ENCODE assay signal across 8 cellular contexts in the genomic region with DNA sequence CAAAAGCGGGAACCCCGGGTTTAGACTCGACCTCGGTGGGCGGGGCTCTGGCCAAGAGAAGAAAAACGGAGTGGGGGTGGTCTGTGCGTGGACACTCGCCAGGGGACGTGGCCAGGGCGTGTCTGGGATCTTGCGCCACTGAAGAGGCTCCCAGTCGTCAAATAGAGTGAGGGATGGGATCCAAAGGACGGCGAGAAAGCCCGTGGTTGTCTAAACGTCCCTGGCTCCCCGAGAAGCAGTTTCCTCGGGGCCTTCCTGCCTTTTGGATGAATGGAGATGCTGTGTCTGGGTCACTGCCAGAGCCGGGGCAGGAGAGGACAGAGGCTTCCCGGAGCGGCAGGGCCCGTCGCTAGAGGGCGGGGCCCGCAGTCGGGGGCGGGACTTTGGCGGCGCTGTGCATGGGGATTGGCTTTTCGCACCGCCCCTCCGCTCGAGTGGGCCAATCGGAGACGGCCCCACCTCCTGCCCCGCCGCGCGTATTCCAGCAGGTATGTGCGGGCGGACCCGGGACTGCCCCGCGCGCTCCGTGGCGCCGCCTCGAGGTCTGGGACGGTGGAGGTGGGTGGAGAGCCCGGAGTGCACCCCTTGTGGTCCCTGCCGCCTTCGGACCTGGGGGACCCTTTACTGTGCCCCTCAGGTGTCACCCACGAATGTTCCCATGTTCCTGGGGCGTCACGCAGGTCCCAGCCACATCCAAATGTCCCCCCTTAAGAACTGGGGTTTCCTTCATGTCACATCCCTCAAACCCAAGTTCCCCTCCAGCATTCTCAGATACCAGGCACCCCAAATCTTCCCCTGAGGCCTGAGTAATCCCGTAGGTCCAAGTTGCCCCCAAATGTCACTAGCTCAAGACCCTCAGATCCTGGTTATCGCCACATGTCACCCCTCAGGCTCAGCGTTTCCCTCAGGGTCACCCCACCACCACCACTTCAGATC. TPM values are rescaled to one million over a fixed set of nuclear protein-coding genes. Genes with fewer than 3 reads are reported as not detected.
DNase-seq lines count a peak whose midpoint lies in the region; ATAC-seq and TF ChIP-seq lines count a peak whose summit lies in the region.

No MANE protein-coding gene starts in this region.

- H3K18ac ChIP-seq in neuronal stem cell (ENCODE audit: low read length), result peak overlapping the region; percentile 90

- ATAC-seq in GM21423 (IDR thresholded peaks at IDR 0.05; ENCODE audit: unreplicated experiment), result peak; percentile 71
- ATAC-seq in foreskin keratinocyte, result peak; percentile 57

- WGBS in neuronal stem cell (ENCODE audit: extremely low coverage in 2 of 2, insufficient read length in 2 of 2, insufficient replicate concordance in 1 of 2), 2 donors, result no CpG with 5 or more reads among the region's 59 CpGs

- no peak overlapping the region for H3K27ac ChIP-seq in KMS-11
- no peak overlapping the region for H3K27ac ChIP-seq in foreskin keratinocyte
- peak overlapping the region; percentile 13 for H3K27ac ChIP-seq in neuronal stem cell (replicated peaks; ENCODE audit: low read length)

- H3K4me1 ChIP-seq in KMS-11 (ENCODE audit: low read depth, poor library complexity, severe bottlenecking) (peaks cover 5% of the 10 kb centered on the region), foreskin keratinocyte (peaks cover 6% of the 10 kb centered on the region), neuronal stem cell (ENCODE audit: control insufficient read depth in 2 of 2, insufficient read depth in 1 of 2, low read depth in 1 of 2, low read length in 2 of 2) (peaks cover 0 to 6% of the 10 kb centered on the region in 2 donors)

- peak overlapping the region; percentile 54 for H2BK5ac ChIP-seq in neuronal stem cell (ENCODE audit: low read length)

- H3K36me3 ChIP-seq in KMS-11 (ENCODE audit: insufficient read depth), result no peaks in the 10 kb centered on the region
- H3K36me3 ChIP-seq in neuronal stem cell (replicated peaks in 1 of 2; ENCODE audit: control insufficient read depth in 2 of 2, insufficient read depth in 2 of 2, low read length in 2 of 2), result peaks cover 17 to 49% of the 10 kb centered on the region in 2 donors

- H2AFZ ChIP-seq in KMS-11 (ENCODE audit: low read depth), result peak overlapping the region; percentile 46; the same call in 1 of the 2 replicates
- no peak overlapping the region for H2AFZ ChIP-seq in neuronal stem cell (ENCODE audit: low read length)

- H3K4ac ChIP-seq in neuronal stem cell (ENCODE audit: low read length), result no peak overlapping the region

- H4K8ac ChIP-seq in neuronal stem cell (ENCODE audit: low read depth, low read length), result no peak overlapping the region

- peak overlapping the region; percentile 75 for H2BK15ac ChIP-seq in neuronal stem cell (ENCODE audit: low read length)

- no peaks in the 10 kb centered on the region for H3K9me3 ChIP-seq in neuronal stem cell (replicated peaks in 1 of 2; ENCODE audit: control insufficient read depth in 2 of 2, insufficient read depth in 1 of 2, low read depth in 1 of 2, low read length in 2 of 2)

- peak overlapping the region; percentile 96 for H3K23ac ChIP-seq in neuronal stem cell (ENCODE audit: low read depth, low read length, poor library complexity)

- H3K27me3 ChIP-seq in KMS-11 (ENCODE audit: insufficient read depth, low read depth) (no peaks in the 10 kb centered on the region), foreskin keratinocyte (no peaks in the 10 kb centered on the region), neuronal stem cell (ENCODE audit: control insufficient read depth in 3 of 3, insufficient read depth in 3 of 3, low read depth in 1 of 3, low read length in 3 of 3) (no peaks in the 10 kb centered on the region)

- no peak overlapping the region for H4K91ac ChIP-seq in neuronal stem cell (ENCODE audit: low read depth, low read length, poor library complexity)

- H3K4me2 ChIP-seq in KMS-11, result peak overlapping the region; percentile 28; the same call in 1 of the 2 replicates
- peak overlapping the region; percentile 78 for H3K4me2 ChIP-seq in neuronal stem cell (ENCODE audit: insufficient read depth, low read length, poor library complexity, severe bottlenecking)

- DNase-seq in DMS 273 (lab: John Stamatoyannopoulos, UW; ENCODE audit: unreplicated experiment) (peak; percentile 96), RPMI8226 (peak; percentile 94), activated gamma-delta T cell treated with Interleukin-2 at 50 U/mL for 16 hours (peak; percentile 86), foreskin keratinocyte (peak; percentile 61 to 85), neuronal stem cell (ENCODE audit: low spot score) (peak; percentile 82), superior temporal gyrus (ENCODE audit: extremely low spot score) (peak; percentile 85)

- H3K9ac ChIP-seq in KMS-11 (no peak overlapping the region), neuronal stem cell (ENCODE audit: low read depth, low read length, poor library complexity) (peak overlapping the region; percentile 70)

- no peak overlapping the region for H2BK12ac ChIP-seq in neuronal stem cell (ENCODE audit: low read length)

- H3K4me3 ChIP-seq in KMS-11 (IDR thresholded peaks at IDR 0.05; ENCODE audit: insufficient read depth, low read depth, low read length) (no peak overlapping the region), neuronal stem cell (ENCODE audit: low read length in 2 of 2) (peak overlapping the region in 1 of 2 donors; percentile 75)

- TF ChIP-seq CTCF in KMS-11 (conservative IDR thresholded peaks at IDR 0.05; ENCODE audit: low read depth, low read length) (no peak), foreskin keratinocyte (conservative IDR thresholded peaks at IDR 0.05) (peak; percentile 78)

- peak overlapping the region; percentile 56 for H3K14ac ChIP-seq in neuronal stem cell (ENCODE audit: low read length)

- peaks cover 11% of the 10 kb centered on the region; the same call in 1 of the 2 replicates for H3K79me2 ChIP-seq in KMS-11 (ENCODE audit: insufficient read depth, low read depth)

- peak overlapping the region; percentile 44 for H2BK120ac ChIP-seq in neuronal stem cell (ENCODE audit: low read depth, low read length)

- no peaks in the 10 kb centered on the region for H4K20me1 ChIP-seq in KMS-11 (ENCODE audit: insufficient read depth)

- peaks cover 6% of the 10 kb centered on the region for H3K79me1 ChIP-seq in neuronal stem cell (ENCODE audit: low read depth, low read length)

- peak overlapping the region; percentile 83 for H2AK5ac ChIP-seq in neuronal stem cell (ENCODE audit: low read depth, low read length)

RNA-seq across cellular contexts. Expression of a gene that starts 38.4 kb away (rescaled TPM):
- 4.3 and 5.6 TPM in 2 replicates for total RNA-seq in foreskin keratinocyte
- 2.1 and 3.1 TPM in 2 replicates for polyA plus RNA-seq in foreskin keratinocyte
- 16.2 TPM for polyA plus RNA-seq in neuronal stem cell (2013, experiment 1 of 2)
- 16.7 TPM for polyA plus RNA-seq in neuronal stem cell (2013, experiment 2 of 2)

RNA-seq across cellular contexts. Expression of a gene that starts 43.3 kb away (rescaled TPM):
- 0.56 and 1.2 TPM in 2 replicates for total RNA-seq in foreskin keratinocyte
- 0.64 and 1.3 TPM in 2 replicates for polyA plus RNA-seq in foreskin keratinocyte
- 0.08 TPM for polyA plus RNA-seq in neuronal stem cell (2013, experiment 1 of 2)
- polyA plus RNA-seq in neuronal stem cell (2013, experiment 2 of 2), result not detected

RNA-seq across cellular contexts. Expression of a gene that starts 59.3 kb away (rescaled TPM):
- 189 and 192 TPM in 2 replicates for total RNA-seq in foreskin keratinocyte
- 228 and 252 TPM in 2 replicates for polyA plus RNA-seq in foreskin keratinocyte
- polyA plus RNA-seq in neuronal stem cell (2013, experiment 1 of 2), result 240 TPM
- 222 TPM for polyA plus RNA-seq in neuronal stem cell (2013, experiment 2 of 2)
